In the genomic region with DNA sequence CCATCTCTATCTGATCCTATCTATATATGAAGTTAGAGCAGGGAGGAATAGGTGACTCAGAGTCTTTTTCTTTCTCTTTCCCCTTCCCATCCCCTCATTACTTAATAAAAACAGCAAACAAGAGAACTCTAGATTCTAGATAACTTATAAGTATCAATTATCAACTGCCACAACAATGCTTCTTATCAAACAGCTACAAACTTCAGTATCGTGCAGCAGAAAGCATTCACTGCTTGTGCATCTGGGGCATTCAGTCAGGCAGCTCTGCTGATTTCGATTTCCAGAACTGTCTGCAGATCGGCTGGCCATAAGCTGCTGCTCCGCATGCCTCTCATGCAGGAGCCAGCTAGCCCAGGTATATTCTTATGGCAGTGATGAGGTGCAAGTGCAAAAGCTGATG, we compare ENCODE assay signal across 25 cellular contexts. TPM values are rescaled to one million over a fixed set of nuclear protein-coding genes. Genes with fewer than 3 reads are reported as not detected.
"Had no signal": no experiment of that assay in that cellular context is flagged by ENCODE, and none has a peak within 500 bp of the region (broad histone marks: within the 10 kb centered on the region; RNA-seq: fewer than 3 reads in every experiment).

No MANE protein-coding gene starts in this region.

- ATAC-seq: SK-N-SH treated with all-trans-retinoic acid at 6 μM for 48 hours had no signal

- H3K27ac Mint-ChIP-seq: IgD-negative memory B cell had no signal

- DNase-seq: KBM-7, MV-4-11, NCI-H1048, NCI-H1105, NCI-H1417, NCI-H1436 treated with DMSO at 0.1 percent for 48 hours, NCI-H1694, NCI-H187 treated with DMSO at 0.1 percent for 48 hours, NCI-H2029 treated with DMSO at 0.1 percent for 48 hours, NCI-H2107, NCI-H2171 treated with DMSO at 0.1 percent for 48 hours, NCI-H345, NCI-H446 treated with DMSO at 0.1 percent for 48 hours, NCI-H510A treated with DMSO at 0.1 percent for 48 hours, NCI-H526, NCI-H82, SHP77 had no signal

- H3K4me3 Mint-ChIP-seq: IgD-negative memory B cell had no signal

- H3K36me3 Mint-ChIP-seq: IgD-negative memory B cell had no signal

- H3K27ac ChIP-seq: HL-60, RWPE1 had no signal

- FAIRE-seq: HTR-8/SVneo, RCC 7860 had no signal

RNA-seq across cellular contexts. Expression of gene A2ML1, which starts 19.4 kb away (rescaled TPM):
- total RNA-seq: LHCN-M2, MCF 10A had no signal
- polyA plus RNA-seq: IgD-negative memory B cell had no signal
